8 cellular contexts compared by ENCODE assay signal in the genomic region with DNA sequence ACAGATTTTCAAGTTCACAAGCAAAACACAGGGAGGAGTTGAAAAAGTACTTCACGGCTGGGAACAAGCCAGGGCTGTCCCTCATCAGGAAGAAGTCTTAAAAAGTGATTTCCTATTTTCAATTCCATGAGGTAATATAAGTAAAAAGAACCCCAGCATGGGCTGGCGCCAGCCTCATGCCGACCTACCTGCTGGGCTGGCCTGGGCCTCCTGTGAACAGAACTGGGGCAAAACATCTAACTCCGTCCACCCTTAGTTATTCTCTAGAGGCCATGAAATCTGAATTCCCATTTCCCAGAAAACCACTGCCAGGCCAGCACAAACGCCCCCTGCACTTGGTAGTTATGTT.
DNase-seq lines count a peak whose midpoint lies in the region; ATAC-seq and TF ChIP-seq lines count a peak whose summit lies in the region.

No MANE protein-coding gene starts in this region.

- peaks cover 15 to 28% of the 10 kb centered on the region in 2 donors for H3K36me3 Mint-ChIP-seq in CD4-positive, alpha-beta memory T cell

- H3K27ac Mint-ChIP-seq in CD4-positive, alpha-beta memory T cell: peak overlapping the region; percentile 96 to 100 (median 100)

- H3K9me3 ChIP-seq in CD4-positive, alpha-beta memory T cell (ENCODE audit: control insufficient read depth in 1 of 2, low read length in 2 of 2): no peaks in the 10 kb centered on the region
- H3K9me3 ChIP-seq in SJCRH30 (replicated peaks) (no peaks in the 10 kb centered on the region), esophagus squamous epithelium (no peaks in the 10 kb centered on the region), psoas muscle (no peaks in the 10 kb centered on the region)

- peaks cover 0 to 3% (median 0%) of the 10 kb centered on the region in 8 donors for H3K9me3 Mint-ChIP-seq in CD4-positive, alpha-beta memory T cell

- TF ChIP-seq CTCF in esophagus squamous epithelium (IDR thresholded peaks at IDR 0.05) (no peak), psoas muscle (IDR thresholded peaks at IDR 0.05) (no peak), lower leg skin (IDR thresholded peaks at IDR 0.05) (no peak)

- POLR2A ChIA-PET in CD4-positive, alpha-beta memory T cell (lab: Charles Lee; ENCODE audit: partially characterized antibody): interaction anchor here (0.6 to 5.2 kb wide), 21 partner anchors 9 to 683 kb away, joined by 3 to 81 read pairs (median 5); a partner anchor contains a TSS

- H3K27me3 Mint-ChIP-seq in CD4-positive, alpha-beta memory T cell: peaks cover 0 to 2% of the 10 kb centered on the region in 2 donors

- peak overlapping the region; percentile 74 to 87 (median 84) for H3K4me3 Mint-ChIP-seq in CD4-positive, alpha-beta memory T cell

- CTCF ChIA-PET in CD4-positive, alpha-beta memory T cell (lab: Charles Lee; ENCODE audit: partially characterized antibody): interaction anchor here (0.7 to 9.9 kb wide), 18 partner anchors 8 to 207 kb away, joined by 3 to 150 read pairs (median 5); a partner anchor contains a TSS

- DNase-seq in CD4-positive, alpha-beta memory T cell: no peak
- no peak for DNase-seq in SJCRH30
- DNase-seq in esophagus squamous epithelium (lab: John Stamatoyannopoulos, UW): no peak
- DNase-seq in psoas muscle: no peak
- no peak for DNase-seq in lower leg skin (ENCODE audit: low spot score in 2 of 2)
- no peak for DNase-seq in NCI-H2171 (lab: John Stamatoyannopoulos, UW)

- H3K36me3 ChIP-seq in CD4-positive, alpha-beta memory T cell (ENCODE audit: insufficient read depth, low read length): peaks cover 15% of the 10 kb centered on the region
- peaks cover 66% of the 10 kb centered on the region for H3K36me3 ChIP-seq in SJCRH30
- peaks cover 6 to 87% (median 40%) of the 10 kb centered on the region in 3 donors for H3K36me3 ChIP-seq in esophagus squamous epithelium
- H3K36me3 ChIP-seq in psoas muscle (ENCODE audit: insufficient read depth in 1 of 2, low read depth in 1 of 2): peaks cover 5 to 55% of the 10 kb centered on the region in 2 donors

- no peaks in the 10 kb centered on the region for H3K27me3 ChIP-seq in CD4-positive, alpha-beta memory T cell (ENCODE audit: insufficient read depth, low read length)
- H3K27me3 ChIP-seq in SJCRH30 (no peaks in the 10 kb centered on the region), esophagus squamous epithelium (no peaks in the 10 kb centered on the region), psoas muscle (ENCODE audit: insufficient read depth in 3 of 3, low read length in 2 of 3) (no peaks in the 10 kb centered on the region)

- no peak for TF ChIP-seq POLR2A in esophagus squamous epithelium (IDR thresholded peaks at IDR 0.05)
- no peak for TF ChIP-seq POLR2A in lower leg skin (IDR thresholded peaks at IDR 0.05)

- no peak for ATAC-seq in psoas muscle
- ATAC-seq in HG02840 (IDR thresholded peaks at IDR 0.05; ENCODE audit: low FRiP score, unreplicated experiment): no peak
- ATAC-seq in HG03159 (IDR thresholded peaks at IDR 0.05; ENCODE audit: unreplicated experiment): no peak

- peak overlapping the region; percentile 82 for H3K27ac ChIP-seq in CD4-positive, alpha-beta memory T cell (ENCODE audit: low read depth, low read length)
- H3K27ac ChIP-seq in SJCRH30 (peak overlapping the region; percentile 95), esophagus squamous epithelium (peak overlapping the region; percentile 65 to 91 (median 86)), psoas muscle (peak overlapping the region; percentile 96)

- H3K4me1 ChIP-seq in CD4-positive, alpha-beta memory T cell (ENCODE audit: insufficient read depth, low read length): peaks cover 88% of the 10 kb centered on the region
- H3K4me1 ChIP-seq in SJCRH30 (peaks cover 42% of the 10 kb centered on the region), esophagus squamous epithelium (peaks cover 28 to 57% (median 38%) of the 10 kb centered on the region in 3 donors), psoas muscle (peaks cover 66% of the 10 kb centered on the region)

- intact Hi-C loops in CD4-positive, alpha-beta memory T cell (cut with micrococcal nuclease): loop anchor here (1.0 to 10.0 kb wide), 5 partner anchors 39 to 209 kb away; a partner anchor contains a TSS
- intact Hi-C loops in esophagus squamous epithelium (cut with DNase I) (no loop called here), psoas muscle (cut with DNase I) (loop anchor here (2.0 to 5.0 kb wide), 3 partner anchors 32 to 149 kb away; a partner anchor contains a TSS), lower leg skin (cut with DNase I; ENCODE audit: low total_unique reads) (no loop called here)

- 40 to 71% methylated on average over 5 of the region's 5 CpGs for WGBS in esophagus squamous epithelium, 2 donors
- 24 to 43% (median 32%) methylated on average over 5 of the region's 5 CpGs for WGBS in psoas muscle, 3 donors
- WGBS in lower leg skin, 2 donors: 52 to 58% methylated on average over 5 of the region's 5 CpGs

- peaks cover 61 to 88% (median 73%) of the 10 kb centered on the region in 4 donors for H3K4me1 Mint-ChIP-seq in CD4-positive, alpha-beta memory T cell

- H3K4me3 ChIP-seq in CD4-positive, alpha-beta memory T cell (ENCODE audit: low read length in 2 of 2): peak overlapping the region in 1 of 2 donors; percentile 28
- H3K4me3 ChIP-seq in SJCRH30 (no peak overlapping the region), esophagus squamous epithelium (no peak overlapping the region), psoas muscle (no peak overlapping the region), lower leg skin (ENCODE audit: low read depth, poor library complexity, severe bottlenecking) (no peak overlapping the region)

Comparison
In these comparisons a context has a peak if more than half of its experiments do, and no peak if none do; other contexts are left out.
1. intact Hi-C loops: an anchor here in CD4-positive, alpha-beta memory T cell (1.0 to 10.0 kb wide) and psoas muscle (2.0 to 5.0 kb wide); none called in esophagus squamous epithelium and lower leg skin.